19 cellular contexts compared by ENCODE assay signal in genomic region chr9:77893706-77894105, GRCh38.
"Had no signal": no experiment of that assay in that cellular context is flagged by ENCODE, and none has a peak within 500 bp of the region (broad histone marks: within the 10 kb centered on the region; RNA-seq: fewer than 3 reads in every experiment).

No MANE protein-coding gene starts in this region.

- H3K9me3 Mint-ChIP-seq: dendritic cell treated with granulocyte-macrophage colony-stimulating factor and Interleukin-4, amounts not matched to agents 40 ng/mL and 50 ng/mL, for 4 days; memory B cell; naive thymus-derived CD8-positive, alpha-beta T cell; stimulated activated naive B cell treated with anti-CD40 and anti-IgM and Interleukin-4, amounts not matched to agents 10 μg/mL and 1 μg/mL and 100 μg/mL, for 72 hours; stimulated activated naive CD8-positive, alpha-beta T cell treated with anti-CD3 and anti-CD28 coated beads, Interleukin-15, Interleukin-2, amounts not matched to agents 100 ng/mL and 50 ng/mL, for 24 hours had no signal

- H3K36me3 Mint-ChIP-seq: memory B cell; stimulated activated naive B cell treated with anti-CD40 and anti-IgM and Interleukin-4, amounts not matched to agents 10 μg/mL and 1 μg/mL and 100 μg/mL, for 72 hours had no signal

- H3K36me3 ChIP-seq: pancreas, right lobe of liver, thoracic aorta, tibial nerve had no signal

- DNase-seq: effector memory CD4-positive, alpha-beta T cell; hypothalamus; kidney; naive thymus-derived CD8-positive, alpha-beta T cell; pancreas; right lobe of liver; small intestine; stimulated activated CD4-positive, alpha-beta T cell treated with anti-CD3 and anti-CD28 coated beads, Interleukin-15, amount 100 ng/mL, for 24 hours; stimulated activated CD4-positive, alpha-beta T cell treated with anti-CD3 and anti-CD28 coated beads, Interleukin-2, amount 100 ng/mL, for 48 hours; stimulated activated naive B cell treated with anti-CD40 and anti-IgM and Interleukin-4, amounts not matched to agents 10 μg/mL and 1 μg/mL and 100 μg/mL, for 72 hours; upper lobe of left lung had no signal

- H3K4me1 ChIP-seq: pancreas, right lobe of liver had no signal

- ATAC-seq: left lobe of liver; naive thymus-derived CD8-positive, alpha-beta T cell; pancreas; right lobe of liver; stimulated activated naive B cell treated with anti-CD40 and anti-IgM and Interleukin-4, amounts not matched to agents 10 μg/mL and 1 μg/mL and 100 μg/mL, for 72 hours had no signal

- H3K27ac Mint-ChIP-seq: dendritic cell treated with granulocyte-macrophage colony-stimulating factor and Interleukin-4, amounts not matched to agents 40 ng/mL and 50 ng/mL, for 4 days; memory B cell; stimulated activated naive B cell treated with anti-CD40 and anti-IgM and Interleukin-4, amounts not matched to agents 10 μg/mL and 1 μg/mL and 100 μg/mL, for 72 hours; stimulated activated naive CD8-positive, alpha-beta T cell treated with anti-CD3 and anti-CD28 coated beads, Interleukin-15, Interleukin-2, amounts not matched to agents 100 ng/mL and 50 ng/mL, for 24 hours had no signal

- H3K27me3 ChIP-seq: pancreas, right lobe of liver, tibial nerve, upper lobe of left lung had no signal

- H3K9me3 ChIP-seq: pancreas, right lobe of liver, thoracic aorta, tibial nerve, upper lobe of left lung had no signal

- H3K27me3 Mint-ChIP-seq: dendritic cell treated with granulocyte-macrophage colony-stimulating factor and Interleukin-4, amounts not matched to agents 40 ng/mL and 50 ng/mL, for 4 days; naive thymus-derived CD8-positive, alpha-beta T cell; stimulated activated naive B cell treated with anti-CD40 and anti-IgM and Interleukin-4, amounts not matched to agents 10 μg/mL and 1 μg/mL and 100 μg/mL, for 72 hours; stimulated activated naive CD8-positive, alpha-beta T cell treated with anti-CD3 and anti-CD28 coated beads, Interleukin-15, Interleukin-2, amounts not matched to agents 100 ng/mL and 50 ng/mL, for 24 hours had no signal

- H3K4me3 Mint-ChIP-seq: dendritic cell treated with granulocyte-macrophage colony-stimulating factor and Interleukin-4, amounts not matched to agents 40 ng/mL and 50 ng/mL, for 4 days; memory B cell; naive thymus-derived CD8-positive, alpha-beta T cell; stimulated activated naive B cell treated with anti-CD40 and anti-IgM and Interleukin-4, amounts not matched to agents 10 μg/mL and 1 μg/mL and 100 μg/mL, for 72 hours; stimulated activated naive CD8-positive, alpha-beta T cell treated with anti-CD3 and anti-CD28 coated beads, Interleukin-15, Interleukin-2, amounts not matched to agents 100 ng/mL and 50 ng/mL, for 24 hours had no signal

- H3K27ac ChIP-seq: pancreas, right lobe of liver, thoracic aorta, tibial nerve, upper lobe of left lung had no signal

- FAIRE-seq: urothelium cell line had no signal

- H3K4me3 ChIP-seq: lung, pancreas, right lobe of liver, thoracic aorta, tibial nerve, upper lobe of left lung had no signal
